Comparison of ENCODE assay signal across 20 cellular contexts in genomic region chr2:162196611-162197010, GRCh38. TPM values are rescaled to one million over a fixed set of nuclear protein-coding genes. Genes with fewer than 3 reads are reported as not detected.
DNase-seq lines count a peak whose midpoint lies in the region; TF ChIP-seq lines count a peak whose summit lies in the region.
"Had no signal": no experiment of that assay in that cellular context is flagged by ENCODE, and none has a peak within 500 bp of the region (broad histone marks: within the 10 kb centered on the region; RNA-seq: fewer than 3 reads in every experiment).

No MANE protein-coding gene starts in this region.

- DNase-seq in ELR (ENCODE audit: low read depth) (peak; percentile 88), RPMI7951 (ENCODE audit: low read depth) (peak; percentile 45), choroid plexus epithelial cell (ENCODE audit: low read depth) (peak; percentile 59), putamen (ENCODE audit: low spot score) (peak; percentile 64), T-helper 9 cell (no peak), Calu3 (no peak), dermis blood vessel endothelial cell (no peak)
- DNase-seq: activated CD4-positive, alpha-beta memory T cell treated with anti-CD3 and anti-CD28 coated beads for 36 hours; activated T-cell treated with anti-CD3 and anti-CD28 coated beads, Interleukin-2, amount 50 U/mL, for 72 hours; adrenal gland; BE2C; NCI-H1092; NCI-H748 treated with DMSO at 0.1 percent for 48 hours; PC-9; stimulated activated CD4-positive, alpha-beta T cell treated with anti-CD3 and anti-CD28 coated beads, Interleukin-15, amount 100 ng/mL, for 24 hours; stomach had no signal

- H3K36me3 Mint-ChIP-seq in Calu3 (ENCODE audit: insufficient read depth, unreplicated experiment) = no peaks in the 10 kb centered on the region
- H3K36me3 Mint-ChIP-seq: activated CD4-positive, alpha-beta memory T cell treated with anti-CD3 and anti-CD28 coated beads for 36 hours; natural killer cell treated with Interleukin-12 subunit alpha and Interleukin-12 subunit beta and Interleukin-15 and Interleukin-18, amount 100 ng/mL, for 72 hours had no signal

- H3K4me3 ChIP-seq in choroid plexus epithelial cell (ENCODE audit: low read depth, low read length) = no peak overlapping the region
- H3K4me3 ChIP-seq: adrenal gland, coronary artery, HAP-1, PC-9, stomach had no signal

- H3K9me3 Mint-ChIP-seq in Calu3 (ENCODE audit: low read depth, unreplicated experiment) = no peaks in the 10 kb centered on the region
- H3K9me3 Mint-ChIP-seq: activated CD4-positive, alpha-beta memory T cell treated with anti-CD3 and anti-CD28 coated beads for 36 hours; activated T-cell treated with anti-CD3 and anti-CD28 coated beads, Interleukin-2, amount 50 U/mL, for 72 hours; natural killer cell treated with Interleukin-12 subunit alpha and Interleukin-12 subunit beta and Interleukin-15 and Interleukin-18, amount 100 ng/mL, for 72 hours had no signal

- H3K27me3 Mint-ChIP-seq in Calu3 (ENCODE audit: unreplicated experiment) = peaks cover 16% of the 10 kb centered on the region

- no peak overlapping the region for H3K27ac Mint-ChIP-seq in Calu3 (ENCODE audit: unreplicated experiment)
- H3K27ac Mint-ChIP-seq: activated CD4-positive, alpha-beta memory T cell treated with anti-CD3 and anti-CD28 coated beads for 36 hours; activated T-cell treated with anti-CD3 and anti-CD28 coated beads, Interleukin-2, amount 50 U/mL, for 72 hours; natural killer cell treated with Interleukin-12 subunit alpha and Interleukin-12 subunit beta and Interleukin-15 and Interleukin-18, amount 100 ng/mL, for 72 hours had no signal

- TF ChIP-seq CTCF in choroid plexus epithelial cell (conservative IDR thresholded peaks at IDR 0.05; ENCODE audit: low read depth, low read length) (no peak), Calu3 (IDR thresholded peaks at IDR 0.05; ENCODE audit: unreplicated experiment) (no peak)

- no peaks in the 10 kb centered on the region for H3K4me1 Mint-ChIP-seq in Calu3 (ENCODE audit: low read depth, unreplicated experiment)

- intact Hi-C loops in Calu3 (cut with micrococcal nuclease; ENCODE audit: unreplicated experiment) = no loop called here

- BruUV-seq in Calu3 (replicated peaks; lab: Mats Ljungman, UMichigan) = no TSS peak

- CTCF ChIA-PET in Calu3 (lab: Charles Lee) = interaction anchor here (0.6 kb wide), 1 partner anchor 180 kb away, joined by 5 read pairs; no protein-coding TSS in a partner anchor

- H3K4me3 Mint-ChIP-seq in Calu3 (ENCODE audit: low read depth, unreplicated experiment) = no peak overlapping the region
- H3K4me3 Mint-ChIP-seq: activated CD4-positive, alpha-beta memory T cell treated with anti-CD3 and anti-CD28 coated beads for 36 hours; natural killer cell treated with Interleukin-12 subunit alpha and Interleukin-12 subunit beta and Interleukin-15 and Interleukin-18, amount 100 ng/mL, for 72 hours had no signal

RNA-seq across cellular contexts. Expression of gene GCG, which starts 44.6 kb away (rescaled TPM):
- 0.24 and 0.39 TPM in 2 replicates for total RNA-seq in RPMI7951 (2014; rRNA removed; shearing (Covaris generic))
- total RNA-seq in Calu3 (2022) (not detected in 2 replicates), dermis blood vessel endothelial cell (not detected in 2 replicates)
- total RNA-seq: activated CD4-positive, alpha-beta memory T cell treated with anti-CD3 and anti-CD28 coated beads for 36 hours; activated T-cell treated with anti-CD3 and anti-CD28 coated beads, Interleukin-2, amount 50 U/mL, for 72 hours; adrenal gland; natural killer cell treated with Interleukin-12 subunit alpha and Interleukin-12 subunit beta and Interleukin-15 and Interleukin-18, amount 100 ng/mL, for 72 hours; PC-9; pulmonary artery endothelial cell had no signal

RNA-seq across cellular contexts. Expression of gene FAP, which starts 46.6 kb away (rescaled TPM):
- 142 and 170 TPM in 2 replicates for total RNA-seq in RPMI7951 (2014; rRNA removed; shearing (Covaris generic))
- total RNA-seq in Calu3 (2022) = 0.61 and 2.1 TPM in 2 replicates
- total RNA-seq in dermis blood vessel endothelial cell = 1.8 and 6.6 TPM in 2 replicates
- total RNA-seq: activated CD4-positive, alpha-beta memory T cell treated with anti-CD3 and anti-CD28 coated beads for 36 hours; activated T-cell treated with anti-CD3 and anti-CD28 coated beads, Interleukin-2, amount 50 U/mL, for 72 hours; natural killer cell treated with Interleukin-12 subunit alpha and Interleukin-12 subunit beta and Interleukin-15 and Interleukin-18, amount 100 ng/mL, for 72 hours; PC-9 had no signal

Comparison
In these comparisons a context has a peak if more than half of its experiments do, and no peak if none do; other contexts are left out.
1. DNase-seq: peak in ELR (single experiment), RPMI7951 (single experiment), choroid plexus epithelial cell (single experiment) and putamen (single experiment); none in T-helper 9 cell (single experiment), Calu3 (single experiment) and dermis blood vessel endothelial cell (single experiment).
2. RNA of gene FAP, which starts 46.6 kb away (total RNA-seq): 142 to 170 TPM in RPMI7951; 1.8 to 6.6 TPM in dermis blood vessel endothelial cell and 0.61 to 2.1 TPM in Calu3; every median in the first group is over 10 times any median in the second.